In the genomic region with DNA sequence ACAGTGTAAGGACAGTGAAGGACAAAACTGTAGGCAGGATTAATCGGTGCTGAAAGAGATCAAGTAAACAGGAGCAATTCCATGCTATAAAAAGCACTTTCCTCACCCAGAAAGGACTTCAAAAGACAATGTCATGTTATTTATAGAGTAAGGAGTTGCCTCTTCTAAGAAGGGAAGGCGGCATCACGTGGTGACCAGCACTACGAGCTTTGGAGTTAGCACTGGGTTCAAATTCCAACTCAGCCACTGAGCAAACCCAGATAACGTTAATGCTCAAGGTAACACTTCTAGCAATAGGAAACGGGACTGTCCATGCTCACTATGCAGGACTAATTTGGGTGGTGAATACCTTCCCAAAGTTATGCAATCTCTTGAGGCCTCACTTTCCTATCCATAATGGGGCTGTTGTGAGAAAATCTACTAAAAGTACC, we compare ENCODE assay signal across 9 cellular contexts. TPM values are rescaled to one million over a fixed set of nuclear protein-coding genes. Genes with fewer than 3 reads are reported as not detected.
DNase-seq lines count a peak whose midpoint lies in the region; ATAC-seq and TF ChIP-seq lines count a peak whose summit lies in the region.
"Had no signal": no experiment of that assay in that cellular context is flagged by ENCODE, and none has a peak within 500 bp of the region (broad histone marks: within the 10 kb centered on the region; RNA-seq: fewer than 3 reads in every experiment).

No MANE protein-coding gene starts in this region.

- peak overlapping the region; percentile 79 for H2AFZ ChIP-seq in SU-DHL-6 (ENCODE audit: low read depth, low read length, severe bottlenecking)

- no peak for ATAC-seq in HG03457 (IDR thresholded peaks at IDR 0.05; ENCODE audit: unreplicated experiment)
- ATAC-seq in GM18502 (IDR thresholded peaks at IDR 0.05; ENCODE audit: poor library complexity, unreplicated experiment) = no peak
- ATAC-seq in HG02588 (IDR thresholded peaks at IDR 0.05; ENCODE audit: unreplicated experiment) = no peak

- H4K20me1 ChIP-seq in SU-DHL-6 (ENCODE audit: low read depth, low read length) = 0 out of 2 replicates have a peak, but pooled peaks cover 8% of the 10 kb centered on the region

- H3K4me1 ChIP-seq in left ventricle myocardium inferior = peaks cover 62% of the 10 kb centered on the region

- POLR2A ChIA-PET in HEK293T (lab: Yijun Ruan, JAX) = interaction anchor here (2.3 kb wide), 1 partner anchor 56 kb away, joined by 12 read pairs; a partner anchor contains a TSS

- peak overlapping the region; percentile 93 for H3K9ac ChIP-seq in SU-DHL-6 (ENCODE audit: low read length)

- DNase-seq in HEK293T (ENCODE audit: extremely low spot score) = no peak
- DNase-seq in left ventricle myocardium inferior = no peak
- no peak for DNase-seq in skeletal muscle cell (ENCODE audit: low read depth)
- DNase-seq in hepatic stellate cell (ENCODE audit: low spot score) = no peak

- H3F3A ChIP-seq in SU-DHL-6 (ENCODE audit: insufficient read depth) = peaks cover 16% of the 10 kb centered on the region

- intact Hi-C loops in left ventricle myocardium inferior (cut with micrococcal nuclease) = no loop called here

- H3K27me3 ChIP-seq in SU-DHL-6 (ENCODE audit: low read length) (no peaks in the 10 kb centered on the region), left ventricle myocardium inferior (ENCODE audit: low read depth) (no peaks in the 10 kb centered on the region)

- TF ChIP-seq CTCF in SU-DHL-6 (IDR thresholded peaks at IDR 0.05; ENCODE audit: insufficient read depth, low read length, poor library complexity, severe bottlenecking) = no peak
- TF ChIP-seq CTCF in left ventricle myocardium inferior (IDR thresholded peaks at IDR 0.05; ENCODE audit: borderline replicate concordance) = no peak

- H3K79me2 ChIP-seq in SU-DHL-6 (ENCODE audit: insufficient read depth, low read length) = peaks cover 29% of the 10 kb centered on the region

- peak overlapping the region; percentile 75 for H3K4me3 ChIP-seq in SU-DHL-6 (ENCODE audit: insufficient read depth, low read length, poor library complexity, severe bottlenecking)
- H3K4me3 ChIP-seq in left ventricle myocardium inferior = peak overlapping the region; percentile 97
- peak overlapping the region; percentile 83 for H3K4me3 ChIP-seq in skeletal muscle cell (ENCODE audit: low read depth, low read length)

- CTCF ChIA-PET in HEK293T (lab: Yijun Ruan, JAX) = no interaction called here

- H3K27ac ChIP-seq in SU-DHL-6 (ENCODE audit: low read depth, low read length) (peak overlapping the region; percentile 83), left ventricle myocardium inferior (replicated peaks) (peak overlapping the region; percentile 99)
- H3K27ac ChIP-seq: neutrophil had no signal

- H3K36me3 ChIP-seq in SU-DHL-6 (ENCODE audit: low read length) (no peaks in the 10 kb centered on the region), left ventricle myocardium inferior (no peaks in the 10 kb centered on the region)
- H3K36me3 ChIP-seq: neutrophil had no signal

- H3K9me2 ChIP-seq in SU-DHL-6 (replicated peaks; ENCODE audit: insufficient read depth, low read length) = no peaks in the 10 kb centered on the region

- H3K4me2 ChIP-seq in SU-DHL-6 (ENCODE audit: low read depth, low read length, poor library complexity, severe bottlenecking) = peak overlapping the region; percentile 89

- H3K9me3 ChIP-seq in SU-DHL-6 (ENCODE audit: insufficient read depth, low read length) (no peaks in the 10 kb centered on the region), left ventricle myocardium inferior (replicated peaks) (no peaks in the 10 kb centered on the region)
- H3K9me3 ChIP-seq: neutrophil had no signal

TF ChIP-seq in HEK293T, 16 proteins besides CTCF, POLR2A, EP300 and RAD21:
- TF ChIP-seq L3MBTL2 (conservative IDR thresholded peaks at IDR 0.05) (peak; percentile 10; the same call in 1 of the 2 replicates), CTBP1 (IDR thresholded peaks at IDR 0.05; ENCODE audit: borderline replicate concordance) (0 out of 2 replicates have a peak, but pooled peaks have one; percentile 6), LEF1 (IDR thresholded peaks at IDR 0.05; ENCODE audit: borderline replicate concordance) (no peak), ZNF384 (IDR thresholded peaks at IDR 0.05) (no peak)

RNA-seq across cellular contexts. Expression of a gene that starts 0.7 kb away (rescaled TPM):
- 21.4 TPM for total RNA-seq in left ventricle myocardium inferior

RNA-seq across cellular contexts. Expression of a gene that starts 55.6 kb away (rescaled TPM):
- 2.4 TPM for total RNA-seq in left ventricle myocardium inferior
